In genomic region chr2:86563650-86564061, GRCh38 we compare ENCODE assay signal across 8 cellular contexts. TPM values are rescaled to one million over a fixed set of nuclear protein-coding genes. Genes with fewer than 3 reads are reported as not detected.
DNase-seq lines count a peak whose midpoint lies in the region; ATAC-seq, FAIRE-seq and TF ChIP-seq lines count a peak whose summit lies in the region.

No MANE protein-coding gene starts in this region.

- no peak for ATAC-seq in HG02852 (IDR thresholded peaks at IDR 0.05; ENCODE audit: unreplicated experiment)

- peaks cover 24% of the 10 kb centered on the region for H3K4me1 Mint-ChIP-seq in activated CD4-positive, alpha-beta T cell treated with anti-CD3 and anti-CD28 coated beads, Interleukin-2, amount 10 ng/mL, durations not matched to agents 24 days and 14 days
- H3K4me1 Mint-ChIP-seq in activated naive CD8-positive, alpha-beta T cell treated with anti-CD3 and anti-CD28 coated beads for 36 hours = peaks cover 28% of the 10 kb centered on the region

- peaks cover 34% of the 10 kb centered on the region for H3K4me1 ChIP-seq in suprapubic skin

- peak overlapping the region; percentile 95 for H3K4me3 Mint-ChIP-seq in activated CD4-positive, alpha-beta T cell treated with anti-CD3 and anti-CD28 coated beads, Interleukin-2, amount 10 ng/mL, durations not matched to agents 24 days and 14 days
- peak overlapping the region; percentile 93 for H3K4me3 Mint-ChIP-seq in activated naive CD8-positive, alpha-beta T cell treated with anti-CD3 and anti-CD28 coated beads for 36 hours

- 81% methylated on average over 13 of the region's 13 CpGs for WGBS in suprapubic skin

- H3K9me3 ChIP-seq in suprapubic skin = no peaks in the 10 kb centered on the region

- no peak for DNase-seq in activated CD4-positive, alpha-beta T cell treated with anti-CD3 and anti-CD28 coated beads, Interleukin-2, amount 10 ng/mL, durations not matched to agents 24 days and 14 days
- DNase-seq in activated CD4-positive, alpha-beta T cell treated with anti-CD3 and anti-CD28 coated beads, Interleukin-2, amount 50 U/mL, for 1 hour = no peak
- DNase-seq in activated naive CD8-positive, alpha-beta T cell treated with anti-CD3 and anti-CD28 coated beads for 36 hours = no peak
- peak; percentile 15 for DNase-seq in kidney tubule cell (ENCODE audit: low spot score)
- DNase-seq in suprapubic skin (ENCODE audit: low spot score in 2 of 2) = no peak
- DNase-seq in D721Med (ENCODE audit: insufficient read length, low spot score) = no peak
- no peak for DNase-seq in ACHN

- H3K27ac Mint-ChIP-seq in activated CD4-positive, alpha-beta T cell treated with anti-CD3 and anti-CD28 coated beads, Interleukin-2, amount 10 ng/mL, durations not matched to agents 24 days and 14 days = peak overlapping the region; percentile 99
- peak overlapping the region; percentile 98 for H3K27ac Mint-ChIP-seq in activated naive CD8-positive, alpha-beta T cell treated with anti-CD3 and anti-CD28 coated beads for 36 hours

- peaks cover 4% of the 10 kb centered on the region for H3K27me3 Mint-ChIP-seq in activated CD4-positive, alpha-beta T cell treated with anti-CD3 and anti-CD28 coated beads, Interleukin-2, amount 10 ng/mL, durations not matched to agents 24 days and 14 days
- no peaks in the 10 kb centered on the region for H3K27me3 Mint-ChIP-seq in activated naive CD8-positive, alpha-beta T cell treated with anti-CD3 and anti-CD28 coated beads for 36 hours

- TF ChIP-seq CTCF in suprapubic skin (IDR thresholded peaks at IDR 0.05) (no peak), D721Med (IDR thresholded peaks at IDR 0.05; ENCODE audit: insufficient read depth, missing control alignments) (no peak)

- peaks cover 14% of the 10 kb centered on the region for H3K9me3 Mint-ChIP-seq in activated CD4-positive, alpha-beta T cell treated with anti-CD3 and anti-CD28 coated beads, Interleukin-2, amount 10 ng/mL, durations not matched to agents 24 days and 14 days
- H3K9me3 Mint-ChIP-seq in activated naive CD8-positive, alpha-beta T cell treated with anti-CD3 and anti-CD28 coated beads for 36 hours = peaks cover 6% of the 10 kb centered on the region

- H3K4me3 ChIP-seq in suprapubic skin = peak overlapping the region; percentile 92

- H3K36me3 Mint-ChIP-seq in activated CD4-positive, alpha-beta T cell treated with anti-CD3 and anti-CD28 coated beads, Interleukin-2, amount 10 ng/mL, durations not matched to agents 24 days and 14 days (ENCODE audit: low read depth) = peaks cover 31% of the 10 kb centered on the region
- peaks cover 31% of the 10 kb centered on the region for H3K36me3 Mint-ChIP-seq in activated naive CD8-positive, alpha-beta T cell treated with anti-CD3 and anti-CD28 coated beads for 36 hours

- peak overlapping the region; percentile 100 for H3K27ac ChIP-seq in suprapubic skin

- H3K36me3 ChIP-seq in suprapubic skin = no peaks in the 10 kb centered on the region

- no peak for TF ChIP-seq EP300 in suprapubic skin (IDR thresholded peaks at IDR 0.05)

- no peak for FAIRE-seq in D721Med (lab: Jason Lieb, UNC)

- TF ChIP-seq POLR2A in suprapubic skin (IDR thresholded peaks at IDR 0.05) = no peak

- intact Hi-C loops in activated CD4-positive, alpha-beta T cell treated with anti-CD3 and anti-CD28 coated beads, Interleukin-2, amount 10 ng/mL, durations not matched to agents 24 days and 14 days (cut with micrococcal nuclease) = loop anchor here (1.0 kb wide), 3 partner anchors 21 to 121 kb away; partner anchors contain the start of gene RNF103

- H3K27me3 ChIP-seq in suprapubic skin = no peaks in the 10 kb centered on the region

- in situ Hi-C loops in ACHN (cut with HindIII; ENCODE audit: low pct_ligation_motif_present, low pct_unique_long_range_greater_than_20kb, low sequenced_read_pairs) = no loop called here

RNA-seq across cellular contexts. Expression of gene CHMP3, which starts 0.4 kb away (rescaled TPM):
- 28.3 and 29.0 TPM in 2 replicates for total RNA-seq in activated CD4-positive, alpha-beta T cell treated with anti-CD3 and anti-CD28 coated beads, Interleukin-2, amount 10 ng/mL, durations not matched to agents 24 days and 14 days
- total RNA-seq in activated naive CD8-positive, alpha-beta T cell treated with anti-CD3 and anti-CD28 coated beads for 36 hours = 10 to 100 TPM; 40.5 to 42.6 TPM
- 100 to 1,000 TPM in 1 of 4 donors, 10 to 100 TPM in 3; 77.5 to 104 (median 92.4) TPM for total RNA-seq in suprapubic skin
